Comparison of ENCODE assay signal across 24 cellular contexts in the genomic region with DNA sequence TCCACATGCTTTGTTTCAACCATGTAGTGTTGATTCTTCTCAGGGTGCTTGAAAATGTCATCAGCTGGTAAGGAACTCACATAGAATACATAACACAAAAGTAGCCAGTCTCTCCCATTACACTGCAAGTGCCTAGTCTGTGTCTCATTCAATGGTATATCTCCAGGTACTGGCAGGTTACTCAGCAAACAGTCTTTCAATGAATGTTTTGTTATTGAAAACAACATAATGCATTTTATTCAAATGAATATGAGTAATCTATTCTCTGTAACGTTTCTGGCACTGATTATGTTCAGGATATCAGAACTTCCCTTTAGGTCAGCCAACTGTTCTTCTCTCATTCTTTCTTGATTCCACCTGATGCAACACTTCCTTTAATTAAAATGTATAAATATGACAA.
"Had no signal": no experiment of that assay in that cellular context is flagged by ENCODE, and none has a peak within 500 bp of the region (broad histone marks: within the 10 kb centered on the region; RNA-seq: fewer than 3 reads in every experiment).

No MANE protein-coding gene starts in this region.

- H3K4me3 ChIP-seq: K562, PC-9, Peyer's patch, SJCRH30 had no signal

- H3K9ac ChIP-seq: KMS-11 had no signal

- H3K27me3 Mint-ChIP-seq: IgD-negative memory B cell had no signal

- H3K27ac Mint-ChIP-seq: IgD-negative memory B cell had no signal

- H3K4me3 Mint-ChIP-seq: IgD-negative memory B cell had no signal

- H3K4me1 Mint-ChIP-seq: IgD-negative memory B cell had no signal

- H3K9me3 ChIP-seq: Peyer's patch, SJCRH30 had no signal

- H2AFZ ChIP-seq: PC-9 had no signal

- H3K36me3 ChIP-seq: Peyer's patch, SJCRH30 had no signal

- H3K36me3 Mint-ChIP-seq: IgD-negative memory B cell had no signal

- H3K27me3 ChIP-seq: Peyer's patch, SJCRH30 had no signal

- FAIRE-seq: HTR-8/SVneo, K562 had no signal

- H3K4me1 ChIP-seq: Peyer's patch, SJCRH30 had no signal

- H3K27ac ChIP-seq: HL-60, KMS-11, PC-9, Peyer's patch, SJCRH30 had no signal

- H3K4me2 ChIP-seq: KMS-11, PC-9 had no signal

- DNase-seq: Kasumi-1, MM.1S, NCI-H1092 treated with DMSO at 0.1 percent for 48 hours, NCI-H1436, NCI-H187, NCI-H2029, NCI-H2081 treated with DMSO at 0.1 percent for 48 hours, NCI-H2171, NCI-H226, NCI-H446, NCI-H510A, NCI-H524 treated with DMSO at 0.1 percent for 48 hours, NCI-H69, NCI-H774, PC-9, Peyer's patch, SHP77 treated with DMSO at 0.1 percent for 48 hours, SJCRH30, T-helper 1 cell had no signal
